ENCODE assay signal across 32 cellular contexts in the genomic region with DNA sequence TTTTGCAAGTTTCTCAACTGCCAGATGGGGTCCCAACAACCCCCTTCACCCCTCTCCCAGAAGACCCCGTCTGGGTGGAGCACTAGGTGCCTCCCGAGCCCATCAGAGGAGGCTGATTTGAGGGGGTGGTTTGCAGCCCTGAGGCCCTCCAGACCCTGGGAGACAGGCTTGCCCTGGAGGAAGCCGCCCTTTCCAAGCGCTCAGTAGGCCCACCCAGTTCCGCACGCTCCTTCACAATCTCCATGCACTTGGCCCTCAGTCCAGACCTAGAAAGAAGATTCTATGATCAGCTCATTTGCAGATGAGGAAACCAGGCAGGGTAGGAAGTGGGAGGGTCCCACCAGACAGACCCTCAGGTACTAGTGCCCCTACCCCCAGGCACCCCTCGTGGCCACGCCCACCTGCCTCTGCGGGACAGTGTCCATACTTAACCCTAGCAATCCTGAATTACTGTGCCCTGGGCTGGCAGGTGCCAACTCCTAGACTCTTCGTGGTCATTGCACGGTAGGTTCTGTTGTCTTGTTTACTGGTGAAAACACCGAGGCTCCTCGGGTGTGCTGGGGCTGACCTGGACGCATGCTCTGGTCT. TPM values are rescaled to one million over a fixed set of nuclear protein-coding genes. Genes with fewer than 3 reads are reported as not detected.
"Had no signal": no experiment of that assay in that cellular context is flagged by ENCODE, and none has a peak within 500 bp of the region (broad histone marks: within the 10 kb centered on the region; RNA-seq: fewer than 3 reads in every experiment).

No MANE protein-coding gene starts in this region.

- H3K36me3 ChIP-seq: breast epithelium, esophagus muscularis mucosa, transverse colon, uterus, WERI-Rb-1 had no signal

- H3K4me2 ChIP-seq: SK-N-SH had no signal

- H3K9me3 ChIP-seq: esophagus muscularis mucosa, SK-N-SH, testis, transverse colon, uterus had no signal

- H3K9me3 Mint-ChIP-seq: activated CD8-positive, alpha-beta T cell treated with anti-CD3 and anti-CD28 coated beads for 36 hours; activated naive CD4-positive, alpha-beta T cell treated with anti-CD3 and anti-CD28 coated beads, Interleukin-2, amount 50 U/mL, for 24 hours; activated naive CD8-positive, alpha-beta T cell treated with anti-CD3 and anti-CD28 coated beads, Interleukin-2, amount 50 U/mL, for 24 hours; mesothelial cell of epicardium had no signal

- FAIRE-seq: colon, islet of Langerhans had no signal

- H3K4me3 ChIP-seq: breast epithelium, esophagus muscularis mucosa, testis, transverse colon, uterus had no signal

- H3K4me1 ChIP-seq: breast epithelium, esophagus muscularis mucosa, foreskin keratinocyte, testis, transverse colon, uterus had no signal

- H3K27ac ChIP-seq: breast epithelium, esophagus muscularis mucosa, foreskin keratinocyte, testis, transverse colon, uterus, WERI-Rb-1 had no signal

- DNase-seq: activated CD4-positive, alpha-beta T cell treated with anti-CD3 and anti-CD28 coated beads, Interleukin-2, amount 50 U/mL, for 1 hour; activated CD8-positive, alpha-beta T cell treated with anti-CD3 and anti-CD28 coated beads for 36 hours; activated naive CD8-positive, alpha-beta T cell treated with anti-CD3 and anti-CD28 coated beads, Interleukin-2, amount 50 U/mL, for 24 hours; activated T-cell treated with anti-CD3 and anti-CD28 coated beads for 4 hours; dermis blood vessel endothelial cell; effector CD4-positive, alpha-beta T cell; foreskin keratinocyte; left ventricle myocardium superior; mammary epithelial cell; naive B cell; nephron progenitor cell; nucleus accumbens; SK-N-SH; stimulated activated CD4-positive, alpha-beta T cell treated with anti-CD3 and anti-CD28 coated beads, Interleukin-2, amount 100 ng/mL, for 48 hours; stimulated activated naive CD8-positive, alpha-beta T cell treated with anti-CD3 and anti-CD28 coated beads, Interleukin-15, Interleukin-2, amounts not matched to agents 100 U/mL and 50 U/mL, for 24 hours; SW 1271; T-helper 17 cell; T1000; testis; transverse colon; uterus; WERI-Rb-1 had no signal

- H3K27ac Mint-ChIP-seq: activated CD8-positive, alpha-beta T cell treated with anti-CD3 and anti-CD28 coated beads for 36 hours; activated naive CD4-positive, alpha-beta T cell treated with anti-CD3 and anti-CD28 coated beads, Interleukin-2, amount 50 U/mL, for 24 hours; activated naive CD8-positive, alpha-beta T cell treated with anti-CD3 and anti-CD28 coated beads, Interleukin-2, amount 50 U/mL, for 24 hours; mesothelial cell of epicardium; naive B cell; nephron progenitor cell; T-helper 17 cell had no signal

- H3K9ac ChIP-seq: SK-N-SH had no signal

- H3K36me3 Mint-ChIP-seq: mesothelial cell of epicardium had no signal

- ATAC-seq: activated CD4-positive, CD25-positive, alpha-beta regulatory T cell treated with anti-CD3 and anti-CD28 coated beads, Interleukin-2, amount 50 U/mL, for 24 hours; activated CD8-positive, alpha-beta T cell treated with anti-CD3 and anti-CD28 coated beads for 36 hours; activated naive CD8-positive, alpha-beta T cell treated with anti-CD3 and anti-CD28 coated beads, Interleukin-2, amount 50 U/mL, for 24 hours; foreskin keratinocyte; left ventricle myocardium superior; right cardiac atrium; stimulated activated naive CD8-positive, alpha-beta T cell treated with anti-CD3 and anti-CD28 coated beads, Interleukin-15, Interleukin-2, amounts not matched to agents 100 U/mL and 50 U/mL, for 24 hours; T-helper 17 cell had no signal

- H3K27me3 ChIP-seq: testis had no signal

- H3K4me3 Mint-ChIP-seq: activated CD8-positive, alpha-beta T cell treated with anti-CD3 and anti-CD28 coated beads for 36 hours; activated naive CD4-positive, alpha-beta T cell treated with anti-CD3 and anti-CD28 coated beads, Interleukin-2, amount 50 U/mL, for 24 hours; activated naive CD8-positive, alpha-beta T cell treated with anti-CD3 and anti-CD28 coated beads, Interleukin-2, amount 50 U/mL, for 24 hours; mesothelial cell of epicardium; naive B cell; nephron progenitor cell; T-helper 17 cell had no signal

RNA-seq across cellular contexts. Expression of a gene that starts 22.3 kb away (rescaled TPM):
- total RNA-seq: activated CD8-positive, alpha-beta T cell treated with anti-CD3 and anti-CD28 coated beads for 36 hours; breast epithelium; dermis blood vessel endothelial cell; esophagus muscularis mucosa; foreskin keratinocyte; glomerular endothelial cell; left ventricle myocardium superior; mammary epithelial cell; mesothelial cell of epicardium; pulmonary artery endothelial cell; right cardiac atrium; T-helper 17 cell; testis; transverse colon; uterus had no signal
- polyA plus RNA-seq: foreskin keratinocyte, mammary epithelial cell, right cardiac atrium, SK-N-SH had no signal

RNA-seq across cellular contexts. Expression of a gene that starts 38.7 kb away (rescaled TPM):
- total RNA-seq: activated CD8-positive, alpha-beta T cell treated with anti-CD3 and anti-CD28 coated beads for 36 hours; breast epithelium; dermis blood vessel endothelial cell; esophagus muscularis mucosa; foreskin keratinocyte; glomerular endothelial cell; left ventricle myocardium superior; mammary epithelial cell; mesothelial cell of epicardium; pulmonary artery endothelial cell; right cardiac atrium; T-helper 17 cell; testis; transverse colon; uterus had no signal
- polyA plus RNA-seq: foreskin keratinocyte, mammary epithelial cell, right cardiac atrium, SK-N-SH had no signal
